9 cellular contexts compared by ENCODE assay signal in genomic region chr20:33686984-33687366, GRCh38. TPM values are rescaled to one million over a fixed set of nuclear protein-coding genes. Genes with fewer than 3 reads are reported as not detected.
DNase-seq lines count a peak whose midpoint lies in the region; ATAC-seq and TF ChIP-seq lines count a peak whose summit lies in the region.
"Had no signal": no experiment of that assay in that cellular context is flagged by ENCODE, and none has a peak within 500 bp of the region (broad histone marks: within the 10 kb centered on the region; RNA-seq: fewer than 3 reads in every experiment).

No MANE protein-coding gene starts in this region.

- H3K36me3 Mint-ChIP-seq in stimulated activated memory B cell treated with anti-CD40 and anti-IgM and Interleukin-4, amounts not matched to agents 10 μg/mL and 1 μg/mL and 100 μg/mL, for 72 hours: no peaks in the 10 kb centered on the region

- TF ChIP-seq CTCF in VCaP (conservative IDR thresholded peaks at IDR 0.05) (no peak), fibroblast of villous mesenchyme (IDR thresholded peaks at IDR 0.05; ENCODE audit: insufficient read depth, low read depth, low read length) (no peak)

- H3K9me3 Mint-ChIP-seq in stimulated activated memory B cell treated with anti-CD40 and anti-IgM and Interleukin-4, amounts not matched to agents 10 μg/mL and 1 μg/mL and 100 μg/mL, for 72 hours: no peaks in the 10 kb centered on the region

- ATAC-seq in stimulated activated memory B cell treated with anti-CD40 and anti-IgM and Interleukin-4, amounts not matched to agents 10 μg/mL and 1 μg/mL and 100 μg/mL, for 72 hours: no peak
- ATAC-seq in HG03175 (IDR thresholded peaks at IDR 0.05; ENCODE audit: unreplicated experiment) (no peak), GM18870 (IDR thresholded peaks at IDR 0.05; ENCODE audit: unreplicated experiment) (no peak)

- H3K4me3 Mint-ChIP-seq in stimulated activated memory B cell treated with anti-CD40 and anti-IgM and Interleukin-4, amounts not matched to agents 10 μg/mL and 1 μg/mL and 100 μg/mL, for 72 hours: peak overlapping the region; percentile 86

- peak overlapping the region; percentile 67 for H3K27ac Mint-ChIP-seq in stimulated activated memory B cell treated with anti-CD40 and anti-IgM and Interleukin-4, amounts not matched to agents 10 μg/mL and 1 μg/mL and 100 μg/mL, for 72 hours

- peak overlapping the region; percentile 92 for H3K27ac ChIP-seq in VCaP

- peak; percentile 58 for DNase-seq in NCI-H82 (lab: John Stamatoyannopoulos, UW)
- DNase-seq in NCI-H82 treated with DMSO at 0.1 percent for 48 hours (lab: John Stamatoyannopoulos, UW; ENCODE audit: unreplicated experiment): no peak
- no peak for DNase-seq in fibroblast of villous mesenchyme (ENCODE audit: low read depth)
- DNase-seq in SKM-1 treated with dmso at 0.1 percent for 144 hours (lab: John Stamatoyannopoulos, UW; ENCODE audit: unreplicated experiment): no peak

- peaks cover 36% of the 10 kb centered on the region for H3K4me1 Mint-ChIP-seq in stimulated activated memory B cell treated with anti-CD40 and anti-IgM and Interleukin-4, amounts not matched to agents 10 μg/mL and 1 μg/mL and 100 μg/mL, for 72 hours

- peak overlapping the region; percentile 50 for H3K4me3 ChIP-seq in fibroblast of villous mesenchyme (ENCODE audit: low read depth, low read length)

- H3K27me3 Mint-ChIP-seq in stimulated activated memory B cell treated with anti-CD40 and anti-IgM and Interleukin-4, amounts not matched to agents 10 μg/mL and 1 μg/mL and 100 μg/mL, for 72 hours: no peaks in the 10 kb centered on the region

RNA-seq across cellular contexts. Expression of gene E2F1, which starts 0.8 kb away (rescaled TPM):
- 7.1 and 7.3 TPM in 2 replicates for total RNA-seq in fibroblast of villous mesenchyme

RNA-seq across cellular contexts. Expression of gene NECAB3, which starts 12.7 kb away (rescaled TPM):
- 22.0 and 23.8 TPM in 2 replicates for total RNA-seq in fibroblast of villous mesenchyme

RNA-seq across cellular contexts. Expression of gene ACTL10, which starts 20.2 kb away (rescaled TPM):
- total RNA-seq in fibroblast of villous mesenchyme: 1.7 and 2.6 TPM in 2 replicates
- total RNA-seq: A172 had no signal

RNA-seq across cellular contexts. Expression of gene C20orf144, which starts 24.8 kb away (rescaled TPM):
- total RNA-seq in fibroblast of villous mesenchyme: under 0.01 and 0.32 TPM in 2 replicates
- total RNA-seq: A172 had no signal

RNA-seq across cellular contexts. Expression of gene PXMP4, which starts 33.1 kb away (rescaled TPM):
- 3.9 and 5.2 TPM in 2 replicates for total RNA-seq in fibroblast of villous mesenchyme
